In the genomic region with DNA sequence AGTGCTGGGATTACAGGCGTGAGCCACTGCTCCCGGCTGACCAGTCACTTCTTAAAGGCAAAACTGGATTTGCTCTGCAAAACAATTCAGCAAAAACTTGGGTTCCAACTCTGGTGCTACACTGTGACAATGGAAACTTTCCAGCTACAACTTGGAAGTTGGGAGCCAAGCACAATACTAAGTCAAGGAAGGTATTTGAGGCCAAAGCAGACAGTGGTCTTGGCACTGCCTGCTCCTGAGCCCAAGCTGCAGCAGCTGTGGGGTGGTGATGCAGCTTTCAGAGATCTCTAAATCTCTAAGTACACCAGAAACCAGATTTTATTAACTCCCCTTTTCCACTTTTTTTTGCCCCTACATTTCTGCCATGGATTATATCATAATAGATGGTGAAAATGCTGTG, we compare ENCODE assay signal across 12 cellular contexts. TPM values are rescaled to one million over a fixed set of nuclear protein-coding genes. Genes with fewer than 3 reads are reported as not detected.
DNase-seq lines count a peak whose midpoint lies in the region; ATAC-seq and TF ChIP-seq lines count a peak whose summit lies in the region.
"Had no signal": no experiment of that assay in that cellular context is flagged by ENCODE, and none has a peak within 500 bp of the region (broad histone marks: within the 10 kb centered on the region; RNA-seq: fewer than 3 reads in every experiment).

No MANE protein-coding gene starts in this region.

- H3K27me3 ChIP-seq in HUES48 (ENCODE audit: control insufficient read depth, insufficient read depth, low read length), result no peaks in the 10 kb centered on the region
- H3K27me3 ChIP-seq in skeletal muscle satellite cell (ENCODE audit: control insufficient read depth, insufficient read depth, low read length), result no peaks in the 10 kb centered on the region
- H3K27me3 ChIP-seq: cardiac muscle cell, heart right ventricle had no signal

- H3K9ac ChIP-seq in HUES48 (ENCODE audit: low read depth, low read length) (no peak overlapping the region), skeletal muscle satellite cell (ENCODE audit: low read depth, low read length) (peak overlapping the region; percentile 69)

- no peak for ATAC-seq in HG02798 (IDR thresholded peaks at IDR 0.05; ENCODE audit: poor library complexity, unreplicated experiment)

- H3K36me3 ChIP-seq in HUES48 (ENCODE audit: control insufficient read depth, insufficient read depth, low read length), result no peaks in the 10 kb centered on the region
- H3K36me3 ChIP-seq in skeletal muscle satellite cell (ENCODE audit: insufficient read depth, low read length), result no peaks in the 10 kb centered on the region
- H3K36me3 ChIP-seq: cardiac muscle cell, heart right ventricle had no signal

- H3K4me3 ChIP-seq in HUES48 (ENCODE audit: low read depth, low read length), result no peak overlapping the region
- peak overlapping the region; percentile 15 for H3K4me3 ChIP-seq in skeletal muscle satellite cell (ENCODE audit: low read length)
- H3K4me3 ChIP-seq: cardiac muscle cell, heart right ventricle had no signal

- no peak for TF ChIP-seq CTCF in VCaP (conservative IDR thresholded peaks at IDR 0.05)

- H3K4me2 ChIP-seq in skeletal muscle satellite cell (ENCODE audit: low read length), result peak overlapping the region; percentile 66

- H3K4me1 ChIP-seq in HUES48 (ENCODE audit: control insufficient read depth, insufficient read depth, low read length), result peaks cover 36% of the 10 kb centered on the region
- peaks cover 56% of the 10 kb centered on the region for H3K4me1 ChIP-seq in skeletal muscle satellite cell (ENCODE audit: control insufficient read depth, insufficient read depth, low read length)

- no peaks in the 10 kb centered on the region for H3K9me3 ChIP-seq in HUES48 (ENCODE audit: control insufficient read depth, insufficient read depth, low read length)
- no peaks in the 10 kb centered on the region for H3K9me3 ChIP-seq in skeletal muscle satellite cell (replicated peaks; ENCODE audit: low read length)

- H3K27ac ChIP-seq in HUES48 (ENCODE audit: low read depth, low read length) (peak overlapping the region; percentile 48), VCaP (peak overlapping the region; percentile 42; the same call in 1 of the 2 replicates)
- H3K27ac ChIP-seq: cardiac muscle cell had no signal

- DNase-seq in fibroblast of peridontal ligament (ENCODE audit: extremely low read depth) (peak; percentile 40), NCI-H1105 treated with DMSO at 0.1 percent for 48 hours (lab: John Stamatoyannopoulos, UW) (no peak), NCI-H1048 (lab: John Stamatoyannopoulos, UW) (no peak), epidermal melanocyte (ENCODE audit: insufficient read length, low spot score) (no peak)
- DNase-seq: NCI-H187, nephron progenitor cell had no signal

RNA-seq across cellular contexts. Expression of gene ADM, which starts 17.5 kb away (rescaled TPM):
- total RNA-seq in skeletal muscle satellite cell (2012; rRNA removed), result 183 and 196 TPM in 2 replicates

RNA-seq across cellular contexts. Expression of gene SBF2, which starts 28.4 kb away (rescaled TPM):
- 24.5 and 28.9 TPM in 2 replicates for total RNA-seq in skeletal muscle satellite cell (2012; rRNA removed)
